8 cellular contexts compared by ENCODE assay signal in genomic region chr15:75023194-75024101, GRCh38. TPM values are rescaled to one million over a fixed set of nuclear protein-coding genes. Genes with fewer than 3 reads are reported as not detected.
DNase-seq lines count a peak whose midpoint lies in the region; ATAC-seq and TF ChIP-seq lines count a peak whose summit lies in the region.

A gene with protein sequence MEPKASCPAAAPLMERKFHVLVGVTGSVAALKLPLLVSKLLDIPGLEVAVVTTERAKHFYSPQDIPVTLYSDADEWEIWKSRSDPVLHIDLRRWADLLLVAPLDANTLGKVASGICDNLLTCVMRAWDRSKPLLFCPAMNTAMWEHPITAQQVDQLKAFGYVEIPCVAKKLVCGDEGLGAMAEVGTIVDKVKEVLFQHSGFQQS (plus strand): TSS chr15:75023590. CDS start chr15:75028319, 4,729 bp downstream.

- H3K4me1 ChIP-seq in CD4-positive, alpha-beta memory T cell (ENCODE audit: insufficient read depth, low read length), result peaks cover 20% of the 10 kb centered on the region
- H3K4me1 ChIP-seq in ectodermal cell (ENCODE audit: control insufficient read depth, insufficient read depth, low read length), result no peaks in the 10 kb centered on the region
- H3K4me1 ChIP-seq in lower lobe of right lung, result peaks cover 17% of the 10 kb centered on the region

- H3K4me3 ChIP-seq in CD4-positive, alpha-beta memory T cell (ENCODE audit: low read length in 2 of 2), result peak within 1 kb of the TSS; percentile 95 to 100
- H3K4me3 ChIP-seq in ectodermal cell (ENCODE audit: insufficient read depth, low read depth, low read length) (peak within 1 kb of the TSS; percentile 98), lower lobe of right lung (peak within 1 kb of the TSS; percentile 95)

- H3K4me1 Mint-ChIP-seq in CD4-positive, alpha-beta memory T cell, result peaks cover 11 to 28% (median 18%) of the 10 kb centered on the region in 4 donors

- H3K9me3 Mint-ChIP-seq in CD4-positive, alpha-beta memory T cell, result no peaks in the 10 kb centered on the region

- intact Hi-C loops in CD4-positive, alpha-beta memory T cell (cut with micrococcal nuclease), result loop anchor here (1.0 to 10.0 kb wide), 9 partner anchors 29 to 1029 kb away; partner anchors contain the start of genes COX5A, EDC3, FBXO22 and MAN2C1
- intact Hi-C loops in lower lobe of right lung (cut with DNase I), result no loop called here

- H3K4me3 Mint-ChIP-seq in CD4-positive, alpha-beta memory T cell, result peak within 1 kb of the TSS; percentile 92 to 99 (median 96)

- H3K36me3 ChIP-seq in CD4-positive, alpha-beta memory T cell (ENCODE audit: insufficient read depth, low read length), result no peaks in the 10 kb centered on the region
- no peaks in the 10 kb centered on the region for H3K36me3 ChIP-seq in ectodermal cell (ENCODE audit: control insufficient read depth, insufficient read depth, low read length)
- H3K36me3 ChIP-seq in lower lobe of right lung, result no peaks in the 10 kb centered on the region

- peak within 1 kb of the TSS; percentile 76 for H3K27ac ChIP-seq in CD4-positive, alpha-beta memory T cell (ENCODE audit: low read depth, low read length)
- H3K27ac ChIP-seq in ectodermal cell (ENCODE audit: insufficient read depth, low read depth, low read length, poor library complexity, severe bottlenecking) (peak within 1 kb of the TSS; percentile 50), lower lobe of right lung (peak within 1 kb of the TSS; percentile 93)

- H3K27me3 ChIP-seq in CD4-positive, alpha-beta memory T cell (ENCODE audit: insufficient read depth, low read length), result no peaks in the 10 kb centered on the region
- H3K27me3 ChIP-seq in ectodermal cell (ENCODE audit: control insufficient read depth, insufficient read depth, low read length, poor library complexity, severe bottlenecking) (no peaks in the 10 kb centered on the region), lower lobe of right lung (ENCODE audit: low read depth) (no peaks in the 10 kb centered on the region)

- CTCF ChIA-PET in CD4-positive, alpha-beta memory T cell (lab: Charles Lee; ENCODE audit: partially characterized antibody), result interaction anchor here (0.6 to 8.4 kb wide), 4 partner anchors 44 to 484 kb away, joined by 3 to 126 read pairs (median 4); partner anchors contain the start of gene C15orf39

- H3K27me3 Mint-ChIP-seq in CD4-positive, alpha-beta memory T cell, result no peaks in the 10 kb centered on the region

- H3K9me3 ChIP-seq in CD4-positive, alpha-beta memory T cell (ENCODE audit: control insufficient read depth in 1 of 2, low read length in 2 of 2), result no peaks in the 10 kb centered on the region
- no peaks in the 10 kb centered on the region for H3K9me3 ChIP-seq in ectodermal cell (ENCODE audit: control insufficient read depth, low read length)
- H3K9me3 ChIP-seq in lower lobe of right lung, result no peaks in the 10 kb centered on the region

- POLR2A ChIA-PET in CD4-positive, alpha-beta memory T cell (lab: Charles Lee; ENCODE audit: partially characterized antibody), result interaction anchor here (0.6 to 3.6 kb wide), 19 partner anchors 20 to 624 kb away, joined by 3 to 23 read pairs (median 5); partner anchors contain the start of genes C15orf39, CLK3, COX5A and FAM219B

- peak within 1 kb of the TSS; percentile 71 to 97 (median 93) for H3K27ac Mint-ChIP-seq in CD4-positive, alpha-beta memory T cell

- 2 to 5% methylated on average over 45 to 47 of the region's 47 CpGs for WGBS in ectodermal cell, 2 experiments

- ATAC-seq in GM19467 (IDR thresholded peaks at IDR 0.05; ENCODE audit: unreplicated experiment) (peak; percentile 95), lower lobe of right lung (peak; percentile 98 to 100)

- no peak for TF ChIP-seq CTCF in lower lobe of right lung (IDR thresholded peaks at IDR 0.05)

- peak; percentile 91 to 94 (median 92) for DNase-seq in CD4-positive, alpha-beta memory T cell
- peak; percentile 96 for DNase-seq in HS-27A (ENCODE audit: low read depth)
- peak; percentile 33 for DNase-seq in NK-92 (lab: John Stamatoyannopoulos, UW; ENCODE audit: unreplicated experiment)
- peak; percentile 77 to 85 for DNase-seq in activated CD8-positive, alpha-beta memory T cell treated with anti-CD3 and anti-CD28 coated beads for 1 hour (ENCODE audit: extremely low read depth in 1 of 2, low read depth in 1 of 2)
- peak; percentile 97 for DNase-seq in lower lobe of right lung
- DNase-seq in stimulated activated CD4-positive, alpha-beta T cell treated with anti-CD3 and anti-CD28 coated beads, TNF-alpha, amount 100 ng/mL, for 24 hours (ENCODE audit: low read depth in 3 of 3), result peak; percentile 85 to 95 (median 91)

- H3K36me3 Mint-ChIP-seq in CD4-positive, alpha-beta memory T cell, result peaks cover 0 to 10% of the 10 kb centered on the region in 2 donors

RNA-seq across cellular contexts. Expression of the gene that starts here (rescaled TPM):
- total RNA-seq in CD4-positive, alpha-beta memory T cell, result 10 to 100 TPM; 14.1 to 15.2 TPM
- 10 to 100 TPM in 1 of 2 donors, 1 to 10 TPM in 1; 8.5 to 12.4 TPM for polyA plus RNA-seq in CD4-positive, alpha-beta memory T cell
- 18.7 TPM for polyA plus RNA-seq in ectodermal cell (2013, experiment 1 of 4)
- polyA plus RNA-seq in ectodermal cell (2013, experiment 2 of 4), result 17.8 TPM
- polyA plus RNA-seq in ectodermal cell (2013, experiment 3 of 4), result 17.1 TPM
- 12.3 TPM for polyA plus RNA-seq in ectodermal cell (2013, experiment 4 of 4)
- total RNA-seq in lower lobe of right lung, result 11.2 TPM

Comparison
In these comparisons a context has a peak if more than half of its experiments do, and no peak if none do; other contexts are left out.
1. Peak in every context shown above with its lines: DNase-seq, ATAC-seq, H3K4me3 ChIP-seq and H3K27ac ChIP-seq.
2. DNase-seq: peak in every context shown above with its lines; median percentile 97 in lower lobe of right lung; 96 in HS-27A; 92 in CD4-positive, alpha-beta memory T cell; 91 in stimulated activated CD4-positive, alpha-beta T cell treated with anti-CD3 and anti-CD28 coated beads, TNF-alpha, amount 100 ng/mL, for 24 hours; 81 in activated CD8-positive, alpha-beta memory T cell treated with anti-CD3 and anti-CD28 coated beads for 1 hour; 33 in NK-92.